ENCODE assay signal across 21 cellular contexts in the genomic region with DNA sequence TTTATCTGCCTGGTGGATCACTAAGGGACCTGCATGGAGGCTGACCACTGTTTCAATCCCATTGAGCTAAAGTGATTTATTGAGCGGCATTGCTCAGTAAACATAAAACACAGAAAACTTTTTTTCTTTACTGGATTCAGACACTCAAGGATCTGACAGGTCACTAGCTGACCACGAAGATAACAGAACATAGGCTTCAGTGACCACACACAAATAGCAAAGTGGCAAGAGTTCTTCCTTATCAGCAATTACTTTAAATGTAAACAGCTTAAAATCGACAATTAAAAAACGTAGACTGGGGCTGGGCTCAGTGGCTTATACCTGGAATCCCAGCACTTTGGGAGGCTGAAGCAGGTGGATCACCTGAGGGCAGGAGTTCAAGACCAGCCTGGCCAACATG.
"Had no signal": no experiment of that assay in that cellular context is flagged by ENCODE, and none has a peak within 500 bp of the region (broad histone marks: within the 10 kb centered on the region; RNA-seq: fewer than 3 reads in every experiment).

No MANE protein-coding gene starts in this region.

- ATAC-seq: activated CD4-positive, alpha-beta T cell treated with anti-CD3 and anti-CD28 coated beads for 36 hours; activated CD8-positive, alpha-beta T cell treated with anti-CD3 and anti-CD28 coated beads for 36 hours; activated T-cell treated with anti-CD3 and anti-CD28 coated beads, Interleukin-2, amount 50 U/mL, for 72 hours; PC-3 had no signal

- DNase-seq: activated CD4-positive, alpha-beta T cell treated with anti-CD3 and anti-CD28 coated beads for 36 hours; activated CD4-positive, alpha-beta T cell treated with anti-CD3 and anti-CD28 coated beads, Interleukin-2, amount 50 U/mL, for 1 hour; activated CD8-positive, alpha-beta memory T cell treated with anti-CD3 and anti-CD28 coated beads, Interleukin-2, amount 50 U/mL, for 4 hours; activated CD8-positive, alpha-beta T cell treated with anti-CD3 and anti-CD28 coated beads for 36 hours; activated gamma-delta T cell treated with Interleukin-2 at 50 U/mL for 16 hours; activated naive CD4-positive, alpha-beta T cell treated with anti-CD3 and anti-CD28 coated beads, Interleukin-2, amount 10 ng/mL, durations not matched to agents 7 days and 5 days; activated naive CD8-positive, alpha-beta T cell treated with anti-CD3 and anti-CD28 coated beads for 36 hours; activated T-cell treated with anti-CD3 and anti-CD28 coated beads, Interleukin-2, amount 50 U/mL, for 72 hours; anterior cingulate cortex; caudate nucleus; MG63; MV-4-11; NCI-H1092 treated with DMSO at 0.1 percent for 48 hours; NCI-H1417 treated with DMSO at 0.1 percent for 48 hours; NCI-H1694; NCI-H2029 treated with DMSO at 0.1 percent for 48 hours; NCI-H510A treated with DMSO at 0.1 percent for 48 hours; NCI-H69; PC-3; SHP77 treated with DMSO at 0.1 percent for 48 hours; WERI-Rb-1 had no signal
